11 cellular contexts compared by ENCODE assay signal in genomic region chr11:122852071-122852831, GRCh38. TPM values are rescaled to one million over a fixed set of nuclear protein-coding genes. Genes with fewer than 3 reads are reported as not detected.
DNase-seq lines count a peak whose midpoint lies in the region; ATAC-seq and TF ChIP-seq lines count a peak whose summit lies in the region.
"Had no signal": no experiment of that assay in that cellular context is flagged by ENCODE, and none has a peak within 500 bp of the region (broad histone marks: within the 10 kb centered on the region; RNA-seq: fewer than 3 reads in every experiment).

No MANE protein-coding gene starts in this region.

- H3K4me1 ChIP-seq in CD8-positive, alpha-beta memory T cell (ENCODE audit: insufficient read depth, low read length): peaks cover 65% of the 10 kb centered on the region
- H3K4me1 ChIP-seq in testis (no peaks in the 10 kb centered on the region), suprapubic skin (peaks cover 3% of the 10 kb centered on the region)

- peaks cover 3 to 56% (median 26%) of the 10 kb centered on the region in 3 donors for H3K36me3 Mint-ChIP-seq in CD8-positive, alpha-beta memory T cell
- H3K36me3 Mint-ChIP-seq in T-helper 17 cell (ENCODE audit: low read depth): peaks cover 2% of the 10 kb centered on the region
- no peaks in the 10 kb centered on the region for H3K36me3 Mint-ChIP-seq in brain

- H3K4me1 Mint-ChIP-seq in CD8-positive, alpha-beta memory T cell: peaks cover 69 to 77% (median 75%) of the 10 kb centered on the region in 3 donors
- peaks cover 21% of the 10 kb centered on the region for H3K4me1 Mint-ChIP-seq in T-helper 17 cell
- peaks cover 43% of the 10 kb centered on the region for H3K4me1 Mint-ChIP-seq in brain

- intact Hi-C loops in testis (cut with DNase I; ENCODE audit: low total_unique reads): loop anchor here (10.0 kb wide), 1 partner anchor 217 kb away; no protein-coding TSS in a partner anchor

- peak overlapping the region; percentile 83 to 98 (median 94) for H3K27ac Mint-ChIP-seq in CD8-positive, alpha-beta memory T cell
- H3K27ac Mint-ChIP-seq in T-helper 17 cell: peak overlapping the region; percentile 57
- peak overlapping the region in 4 of 5 experiments; percentile 79 to 90 (median 85) for H3K27ac Mint-ChIP-seq in brain

- no peaks in the 10 kb centered on the region for H3K36me3 ChIP-seq in CD8-positive, alpha-beta memory T cell (ENCODE audit: insufficient read depth, low read length)
- H3K36me3 ChIP-seq in testis (ENCODE audit: low read depth, missing control alignments): no peaks in the 10 kb centered on the region
- no peaks in the 10 kb centered on the region for H3K36me3 ChIP-seq in suprapubic skin

- TF ChIP-seq CTCF in brain (conservative IDR thresholded peaks at IDR 0.05) (no peak), testis (IDR thresholded peaks at IDR 0.05) (no peak), suprapubic skin (IDR thresholded peaks at IDR 0.05) (no peak)

- H3K27ac ChIP-seq in CD8-positive, alpha-beta memory T cell (ENCODE audit: low read depth, low read length): peak overlapping the region; percentile 28
- H3K27ac ChIP-seq in testis (no peak overlapping the region), suprapubic skin (no peak overlapping the region)

- H3K9me3 ChIP-seq in CD8-positive, alpha-beta memory T cell (ENCODE audit: low read length): no peaks in the 10 kb centered on the region
- no peaks in the 10 kb centered on the region for H3K9me3 ChIP-seq in T-helper 17 cell (ENCODE audit: control insufficient read depth, low read length, poor library complexity, severe bottlenecking)
- no peaks in the 10 kb centered on the region for H3K9me3 ChIP-seq in testis
- no peaks in the 10 kb centered on the region for H3K9me3 ChIP-seq in suprapubic skin

- no peaks in the 10 kb centered on the region for H3K27me3 Mint-ChIP-seq in CD8-positive, alpha-beta memory T cell
- H3K27me3 Mint-ChIP-seq in T-helper 17 cell: peaks cover 24% of the 10 kb centered on the region
- H3K27me3 Mint-ChIP-seq in brain: peaks cover 2% of the 10 kb centered on the region

- CTCF ChIA-PET in CD8-positive, alpha-beta memory T cell (lab: Charles Lee): interaction anchor here (1.0 to 8.1 kb wide), 23 partner anchors 8 to 219 kb away, joined by 3 to 166 read pairs (median 8); partner anchors contain the start of genes CRTAM and UBASH3B

- no peak for TF ChIP-seq POLR2A in testis (IDR thresholded peaks at IDR 0.05)
- no peak for TF ChIP-seq POLR2A in suprapubic skin (IDR thresholded peaks at IDR 0.05)

- peak in 1 of 5 donors; percentile 64 for DNase-seq in CD8-positive, alpha-beta memory T cell
- DNase-seq in T-helper 17 cell: no peak
- peak in 31 of 56 donors; percentile 2 to 73 (median 32) for DNase-seq in nucleus accumbens (lab: John Stamatoyannopoulos, UW)
- no peak for DNase-seq in testis
- DNase-seq in suprapubic skin (ENCODE audit: low spot score in 2 of 2): no peak
- no peak for DNase-seq in effector CD4-positive, alpha-beta T cell
- DNase-seq: cortex of kidney, DND-41, SW 1271 had no signal

- H3K4me3 ChIP-seq in CD8-positive, alpha-beta memory T cell (ENCODE audit: low read length): peak overlapping the region; percentile 30
- H3K4me3 ChIP-seq in testis (no peak overlapping the region), suprapubic skin (no peak overlapping the region)

- TF ChIP-seq EP300 in suprapubic skin (IDR thresholded peaks at IDR 0.05): no peak

- ATAC-seq in T-helper 17 cell (peak; percentile 32), HG02798 (IDR thresholded peaks at IDR 0.05; ENCODE audit: poor library complexity, unreplicated experiment) (no peak)

- 67 to 73% methylated on average over 10 of the region's 10 CpGs for WGBS in testis, 2 donors
- WGBS in suprapubic skin: 66% methylated on average over 10 of the region's 10 CpGs

- H3K9me3 Mint-ChIP-seq in CD8-positive, alpha-beta memory T cell: no peaks in the 10 kb centered on the region
- no peaks in the 10 kb centered on the region for H3K9me3 Mint-ChIP-seq in brain

- POLR2A ChIA-PET in CD8-positive, alpha-beta memory T cell (lab: Charles Lee): interaction anchor here (0.7 to 5.8 kb wide), 11 partner anchors 8 to 210 kb away, joined by 3 to 99 read pairs (median 5); partner anchors contain the start of genes CRTAM and HSPA8

- H3K27me3 ChIP-seq in CD8-positive, alpha-beta memory T cell (ENCODE audit: insufficient read depth, low read length, poor library complexity, severe bottlenecking): no peaks in the 10 kb centered on the region
- H3K27me3 ChIP-seq in testis (no peaks in the 10 kb centered on the region), suprapubic skin (no peaks in the 10 kb centered on the region)

- peak overlapping the region; percentile 34 to 81 (median 70) for H3K4me3 Mint-ChIP-seq in CD8-positive, alpha-beta memory T cell
- H3K4me3 Mint-ChIP-seq in T-helper 17 cell (peak overlapping the region; percentile 85), brain (no peak overlapping the region)

RNA-seq across cellular contexts. Expression of gene CRTAM, which starts 14.0 kb away (rescaled TPM):
- total RNA-seq in CD8-positive, alpha-beta memory T cell: 10 to 100 TPM; 71.9 to 72.1 TPM
- 65.0 TPM for polyA plus RNA-seq in CD8-positive, alpha-beta memory T cell
- total RNA-seq in T-helper 17 cell (not detected), testis (under 1 TPM in 1 of 2 donors, not detected in 1; 0.50 TPM), suprapubic skin (under 1 TPM in 1 of 4 donors, not detected in 3; 0.21 TPM)
- polyA plus RNA-seq in brain (ENCODE audit: insufficient read depth, low read depth, low replicate concordance) (not detected), testis (ENCODE audit: insufficient read depth, low read depth, low replicate concordance) (1.7 TPM)

RNA-seq across cellular contexts. Expression of gene JHY, which starts 30.3 kb away (rescaled TPM):
- total RNA-seq in CD8-positive, alpha-beta memory T cell: 1 to 10 TPM; 4.3 to 4.9 TPM
- 7.6 TPM for polyA plus RNA-seq in CD8-positive, alpha-beta memory T cell
- total RNA-seq in T-helper 17 cell (1 to 10 TPM; 2.2 to 3.0 TPM), testis (10 to 100 TPM; 22.3 to 32.7 TPM), suprapubic skin (1 to 10 TPM; 2.5 to 7.6 (median 3.9) TPM)
- polyA plus RNA-seq in brain (ENCODE audit: insufficient read depth, low read depth, low replicate concordance) (11.8 TPM), testis (ENCODE audit: insufficient read depth, low read depth, low replicate concordance) (46.3 TPM)

Comparison
In these comparisons a context has a peak if more than half of its experiments do, and no peak if none do; other contexts are left out.
1. DNase-seq: peak in nucleus accumbens (31 of 56); none in T-helper 17 cell (0 of 3), testis (single experiment), suprapubic skin (0 of 2) and effector CD4-positive, alpha-beta T cell (single experiment).
2. H3K4me3 Mint-ChIP-seq: peak in CD8-positive, alpha-beta memory T cell (7 of 7) and T-helper 17 cell (single experiment); none in brain (0 of 5).
3. RNA of gene CRTAM, which starts 14.0 kb away (total RNA-seq): 71.9 to 72.1 TPM in CD8-positive, alpha-beta memory T cell; 0.50 TPM in testis, not detected in T-helper 17 cell and 0.21 TPM in suprapubic skin; every median in the first group is over 10 times any median in the second.
4. Peak in every context shown above with its lines, with median percentiles within 50 percentile points of each other: H3K27ac Mint-ChIP-seq.